Comparison of ENCODE assay signal across 8 cellular contexts in the genomic region with DNA sequence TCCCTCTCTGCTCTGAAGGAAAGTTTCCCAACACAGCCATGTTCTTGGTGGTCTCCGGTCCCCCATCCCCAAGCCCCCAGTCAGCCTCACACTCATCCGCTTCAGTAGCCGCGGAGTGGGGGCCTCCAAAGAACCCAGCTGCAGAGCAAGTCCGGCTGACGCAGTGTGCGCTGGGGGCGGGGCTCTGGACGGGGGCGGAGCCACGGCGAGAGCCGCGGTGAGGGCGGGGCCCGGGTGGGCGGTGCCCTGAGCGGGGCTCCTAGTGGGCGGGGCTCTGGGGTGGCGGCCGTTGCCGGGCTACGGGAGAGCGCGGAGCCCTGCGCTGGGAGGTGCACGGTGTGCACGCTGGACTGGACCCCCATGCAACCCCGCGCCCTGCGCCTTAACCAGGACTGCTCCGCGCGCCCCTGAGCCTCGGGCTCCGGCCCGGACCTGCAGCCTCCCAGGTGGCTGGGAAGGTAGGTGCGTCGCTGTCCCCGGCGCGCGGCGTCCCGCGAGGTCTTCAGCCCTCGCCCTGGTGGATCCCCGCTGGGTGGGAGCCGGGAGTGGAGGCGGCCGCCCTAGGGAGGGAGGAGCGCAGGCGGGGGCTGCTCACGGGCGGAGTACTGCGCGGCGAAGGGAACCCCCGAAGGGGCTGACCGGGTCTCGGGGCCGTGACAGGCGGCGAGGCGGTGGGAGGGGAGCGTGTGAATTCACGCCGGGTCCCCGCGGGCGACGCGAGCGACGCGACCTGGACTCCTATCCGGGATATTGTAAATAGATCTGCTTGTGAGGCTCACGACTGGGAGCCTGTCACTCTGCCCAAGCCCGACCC.
DNase-seq lines count a peak whose midpoint lies in the region; ATAC-seq lines count a peak whose summit lies in the region.

No MANE protein-coding gene starts in this region.

- peak; percentile 81 for ATAC-seq in HG02973 (IDR thresholded peaks at IDR 0.05; ENCODE audit: unreplicated experiment)
- ATAC-seq in activated CD4-positive, CD25-positive, alpha-beta regulatory T cell treated with anti-CD3 and anti-CD28 coated beads, Interleukin-2, amount 50 U/mL, for 24 hours, result peak; percentile 87 to 91

- DNase-seq in NCI-H2081 (lab: John Stamatoyannopoulos, UW) (peak; percentile 75 to 83), NCI-H2081 treated with DMSO at 0.1 percent for 48 hours (lab: John Stamatoyannopoulos, UW) (no peak), NCI-H2171 treated with DMSO at 0.1 percent for 48 hours (lab: John Stamatoyannopoulos, UW) (peak; percentile 63), cerebellar cortex (ENCODE audit: low spot score) (peak; percentile 37), kidney glomerular epithelial cell (lab: John Stamatoyannopoulos, UW) (peak; percentile 65)
- peak; percentile 95 for DNase-seq in stimulated activated CD4-positive, alpha-beta T cell treated with anti-CD3 and anti-CD28 coated beads, Interleukin-15, amount 100 ng/mL, for 24 hours
